ENCODE assay signal across 10 cellular contexts in the genomic region with DNA sequence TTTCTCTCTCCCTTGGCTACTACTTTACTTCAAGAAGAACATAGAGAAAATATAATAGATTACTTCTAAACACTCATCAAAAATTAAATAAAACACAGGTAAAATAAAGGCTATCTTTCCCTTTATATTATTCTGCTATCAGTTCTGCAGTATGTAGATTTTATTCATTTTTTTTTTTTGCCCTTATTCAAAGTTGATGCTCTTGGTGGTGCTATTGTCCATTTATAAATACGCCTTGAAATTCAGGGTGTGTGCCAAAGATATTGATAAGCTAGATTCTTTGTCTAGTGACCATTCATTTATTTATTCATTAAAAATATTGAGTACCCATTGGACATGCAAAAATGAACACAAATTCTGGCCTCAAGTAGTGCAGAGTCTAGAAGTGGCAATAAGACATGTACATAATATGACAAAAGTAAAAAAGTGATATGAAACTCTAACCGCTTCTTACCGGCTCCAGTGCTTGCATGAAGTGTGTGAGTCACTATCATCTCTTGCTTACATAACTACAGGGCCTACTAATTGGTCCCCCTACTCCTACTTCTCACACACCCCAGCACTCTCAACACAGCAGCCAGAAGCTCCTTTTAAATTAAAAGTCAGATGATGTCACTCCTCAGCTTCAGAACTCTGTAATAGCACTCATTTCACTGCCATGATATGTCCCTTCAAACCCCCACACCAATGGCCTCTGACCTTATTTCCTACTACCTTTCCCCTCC.
A peak's percentile ranks its signal among the peaks of the same experiment; 100 is the strongest.
DNase-seq lines count a peak whose midpoint lies in the region; ATAC-seq, FAIRE-seq and TF ChIP-seq lines count a peak whose summit lies in the region.
"Had no signal": no experiment of that assay in that cellular context is flagged by ENCODE, and none has a peak within 500 bp of the region (broad histone marks: within the 10 kb centered on the region; RNA-seq: fewer than 3 reads in every experiment).

No MANE protein-coding gene starts in this region.

- no peak for TF ChIP-seq CTCF in astrocyte (IDR thresholded peaks at IDR 0.05; ENCODE audit: insufficient read depth, low read depth, low read length)
- no peak for TF ChIP-seq CTCF in HepG2 (CRISPR knock-in tag; IDR thresholded peaks at IDR 0.05)

- no peaks in the 10 kb centered on the region for H3K9me3 Mint-ChIP-seq in astrocyte (ENCODE audit: unreplicated experiment)
- no peaks in the 10 kb centered on the region for H3K9me3 Mint-ChIP-seq in activated naive CD4-positive, alpha-beta T cell treated with anti-CD3 and anti-CD28 coated beads for 36 hours
- H3K9me3 Mint-ChIP-seq in activated T-helper 17 cell treated with anti-CD3 and anti-CD28 coated beads, Interleukin-2, amount 50 U/mL, for 72 hours: no peaks in the 10 kb centered on the region

- H3K9ac ChIP-seq in astrocyte (ENCODE audit: low read length) (no peak overlapping the region), HepG2 (ENCODE audit: insufficient read depth, low read depth, low read length) (no peak overlapping the region)

- peak; percentile 81 for ATAC-seq in GM21423 (IDR thresholded peaks at IDR 0.05; ENCODE audit: unreplicated experiment)
- ATAC-seq in HG03457 (IDR thresholded peaks at IDR 0.05; ENCODE audit: unreplicated experiment): peak; percentile 86
- ATAC-seq in HepG2: no peak
- no peak for ATAC-seq in activated T-helper 17 cell treated with anti-CD3 and anti-CD28 coated beads, Interleukin-2, amount 50 U/mL, for 72 hours (replicated peaks)

- H3K4me3 ChIP-seq in astrocyte (ENCODE audit: insufficient read depth, low read depth, low read length) (no peak overlapping the region), HepG2 (replicated peaks in 1 of 3; ENCODE audit: insufficient read depth in 1 of 3, low read depth in 2 of 3, low read length in 3 of 3) (no peak overlapping the region)
- H3K4me3 ChIP-seq: right lobe of liver had no signal

- TF ChIP-seq RAD21 in HepG2 (CRISPR knock-in tag; IDR thresholded peaks at IDR 0.05): no peak

- H3K27me3 Mint-ChIP-seq in astrocyte (ENCODE audit: low read depth, unreplicated experiment): no peaks in the 10 kb centered on the region
- peaks cover 8% of the 10 kb centered on the region for H3K27me3 Mint-ChIP-seq in activated naive CD4-positive, alpha-beta T cell treated with anti-CD3 and anti-CD28 coated beads for 36 hours (ENCODE audit: low read depth)
- H3K27me3 Mint-ChIP-seq in activated T-helper 17 cell treated with anti-CD3 and anti-CD28 coated beads, Interleukin-2, amount 50 U/mL, for 72 hours: peaks cover 15% of the 10 kb centered on the region

- H3K79me2 ChIP-seq in astrocyte (ENCODE audit: insufficient read depth, low read length) (no peaks in the 10 kb centered on the region), HepG2 (ENCODE audit: insufficient read depth, low read length) (no peaks in the 10 kb centered on the region)

- intact Hi-C loops in HepG2 (cut with micrococcal nuclease; ENCODE audit: unreplicated experiment): loop anchor here (5.0 kb wide), 2 partner anchors 207 to 402 kb away; a partner anchor contains a TSS
- intact Hi-C loops in activated naive CD4-positive, alpha-beta T cell treated with anti-CD3 and anti-CD28 coated beads for 36 hours (cut with micrococcal nuclease): no loop called here

- no peak overlapping the region for H3K27ac Mint-ChIP-seq in astrocyte (ENCODE audit: unreplicated experiment)
- H3K27ac Mint-ChIP-seq in activated naive CD4-positive, alpha-beta T cell treated with anti-CD3 and anti-CD28 coated beads for 36 hours: no peak overlapping the region
- no peak overlapping the region for H3K27ac Mint-ChIP-seq in activated T-helper 17 cell treated with anti-CD3 and anti-CD28 coated beads, Interleukin-2, amount 50 U/mL, for 72 hours

- WGBS in HepG2 (ENCODE audit: low lambda C conversion rate): 25% methylated on average over 3 of the region's 3 CpGs

- POLR2A ChIA-PET in HepG2 (lab: Yijun Ruan, JAX): no interaction called here

- no peak overlapping the region for H3K27ac ChIP-seq in astrocyte (ENCODE audit: low read depth, low read length)
- no peak overlapping the region for H3K27ac ChIP-seq in HepG2 (ENCODE audit: extremely low read length, insufficient read depth, low read length)
- H3K27ac ChIP-seq: right lobe of liver had no signal

- H3K4me1 ChIP-seq in astrocyte (ENCODE audit: insufficient read depth, low read length): no peaks in the 10 kb centered on the region
- H3K4me1 ChIP-seq in HepG2 (ENCODE audit: insufficient read depth, low read length): no peaks in the 10 kb centered on the region

- H3K4me2 ChIP-seq in astrocyte (ENCODE audit: low read length) (no peak overlapping the region), HepG2 (ENCODE audit: low read depth, low read length) (no peak overlapping the region)

- TF ChIP-seq EP300 in HepG2 (IDR thresholded peaks at IDR 0.05; ENCODE audit: low read depth in 2 of 2, low read length in 2 of 2) (no peak), HepG2 (CRISPR knock-in tag; IDR thresholded peaks at IDR 0.05; ENCODE audit: borderline replicate concordance) (no peak)

- H3K27me3 ChIP-seq in astrocyte (ENCODE audit: insufficient read depth, low read length): no peaks in the 10 kb centered on the region
- H3K27me3 ChIP-seq in HepG2 (ENCODE audit: control insufficient read depth in 1 of 2, insufficient read depth in 2 of 2, low read length in 2 of 2): no peaks in the 10 kb centered on the region
- H3K27me3 ChIP-seq: right lobe of liver had no signal

- H3K4me3 Mint-ChIP-seq in astrocyte (ENCODE audit: unreplicated experiment): no peak overlapping the region
- H3K4me3 Mint-ChIP-seq in activated naive CD4-positive, alpha-beta T cell treated with anti-CD3 and anti-CD28 coated beads for 36 hours: no peak overlapping the region
- no peak overlapping the region for H3K4me3 Mint-ChIP-seq in activated T-helper 17 cell treated with anti-CD3 and anti-CD28 coated beads, Interleukin-2, amount 50 U/mL, for 72 hours

- CTCF ChIA-PET in HepG2 (lab: Yijun Ruan, JAX; ENCODE audit: low intra/inter-chr PET ratio, low total read pairs): interaction anchor here (1.2 to 1.8 kb wide), 2 partner anchors 318 to 544 kb away, joined by 3 to 12 read pairs; no protein-coding TSS in a partner anchor
- CTCF ChIA-PET in activated naive CD4-positive, alpha-beta T cell treated with anti-CD3 and anti-CD28 coated beads for 36 hours (lab: Charles Lee): interaction anchor here (2.1 kb wide), 1 partner anchor 541 kb away, joined by 12 read pairs; no protein-coding TSS in a partner anchor

- H3K9me3 ChIP-seq in astrocyte (ENCODE audit: insufficient read depth, low read depth, low read length) (no peaks in the 10 kb centered on the region), HepG2 (ENCODE audit: low read length) (no peaks in the 10 kb centered on the region)
- H3K9me3 ChIP-seq: right lobe of liver had no signal

- H4K20me1 ChIP-seq in astrocyte (ENCODE audit: insufficient read depth, low read length): no peaks in the 10 kb centered on the region
- no peaks in the 10 kb centered on the region for H4K20me1 ChIP-seq in HepG2 (ENCODE audit: insufficient read depth, low read length)

- H2AFZ ChIP-seq in astrocyte (ENCODE audit: low read depth, low read length): no peak overlapping the region
- no peak overlapping the region for H2AFZ ChIP-seq in HepG2 (ENCODE audit: low read length)

- H3K36me3 Mint-ChIP-seq in astrocyte (ENCODE audit: low read depth, unreplicated experiment): no peaks in the 10 kb centered on the region
- no peaks in the 10 kb centered on the region for H3K36me3 Mint-ChIP-seq in activated naive CD4-positive, alpha-beta T cell treated with anti-CD3 and anti-CD28 coated beads for 36 hours (ENCODE audit: low read depth)
- H3K36me3 Mint-ChIP-seq in activated T-helper 17 cell treated with anti-CD3 and anti-CD28 coated beads, Interleukin-2, amount 50 U/mL, for 72 hours (ENCODE audit: low read depth): no peaks in the 10 kb centered on the region

- no peak for TF ChIP-seq POLR2A in HepG2 (IDR thresholded peaks at IDR 0.05; ENCODE audit: insufficient read depth in 1 of 2, low read depth in 2 of 2, low read length in 2 of 2)

- in situ Hi-C loops in HepG2 (cut with HindIII; ENCODE audit: extremely low pct_ligation_motif_present, low pct_unique_long_range_greater_than_20kb): loop anchor here (5.0 to 10.0 kb wide), 3 partner anchors 317 to 695 kb away; no protein-coding TSS in a partner anchor

- FAIRE-seq in astrocyte (lab: Jason Lieb, UNC): no peak
- FAIRE-seq in HepG2 (lab: Jason Lieb, UNC): no peak
- FAIRE-seq: endothelial cell of umbilical vein had no signal

- H3K4me1 Mint-ChIP-seq in astrocyte (ENCODE audit: low read depth, unreplicated experiment): peaks cover 12% of the 10 kb centered on the region
- no peaks in the 10 kb centered on the region for H3K4me1 Mint-ChIP-seq in activated naive CD4-positive, alpha-beta T cell treated with anti-CD3 and anti-CD28 coated beads for 36 hours (ENCODE audit: low read depth)
- no peaks in the 10 kb centered on the region for H3K4me1 Mint-ChIP-seq in activated T-helper 17 cell treated with anti-CD3 and anti-CD28 coated beads, Interleukin-2, amount 50 U/mL, for 72 hours

- BruUV-seq in HepG2 (replicated peaks; lab: Mats Ljungman, UMichigan): no TSS peak

- H3K36me3 ChIP-seq in astrocyte (ENCODE audit: insufficient read depth, low read length): no peaks in the 10 kb centered on the region
- H3K36me3 ChIP-seq in HepG2 (replicated peaks in 1 of 2; ENCODE audit: control insufficient read depth in 1 of 2, insufficient read depth in 2 of 2, low read length in 2 of 2): no peaks in the 10 kb centered on the region
- H3K36me3 ChIP-seq: right lobe of liver had no signal

- DNase-seq in ELR (ENCODE audit: low read depth) (peak; percentile 44), astrocyte (ENCODE audit: low read depth) (peak; percentile 51), HepG2 (ENCODE audit: low spot score) (no peak), HK-2 (ENCODE audit: unreplicated experiment) (no peak)
- no peak for DNase-seq in activated naive CD4-positive, alpha-beta T cell treated with anti-CD3 and anti-CD28 coated beads for 36 hours
- DNase-seq: right lobe of liver had no signal

TF ChIP-seq in HepG2, 621 proteins besides CTCF, POLR2A, EP300 and RAD21 (continues in another document):
- no peak for TF ChIP-seq ZKSCAN1 (IDR thresholded peaks at IDR 0.05; ENCODE audit: low read length)
- no peak for TF ChIP-seq PHF21A (CRISPR knock-in tag; IDR thresholded peaks at IDR 0.05)
- no peak for TF ChIP-seq FOXO1 (CRISPR knock-in tag; IDR thresholded peaks at IDR 0.05)
- TF ChIP-seq ZNF614 (CRISPR knock-in tag; IDR thresholded peaks at IDR 0.05; ENCODE audit: borderline replicate concordance): no peak
- no peak for TF ChIP-seq FOSL1 (CRISPR knock-in tag; IDR thresholded peaks at IDR 0.05; ENCODE audit: borderline replicate concordance)

Comparison
In these comparisons a context has a peak if more than half of its experiments do, and no peak if none do; other contexts are left out.
1. DNase-seq: peak in ELR (single experiment) and astrocyte (single experiment); none in HepG2 (single experiment), activated naive CD4-positive, alpha-beta T cell treated with anti-CD3 and anti-CD28 coated beads for 36 hours (single experiment) and HK-2 (single experiment).
2. ATAC-seq: peak in GM21423 (single experiment) and HG03457 (single experiment); none in HepG2 (single experiment) and activated T-helper 17 cell treated with anti-CD3 and anti-CD28 coated beads, Interleukin-2, amount 50 U/mL, for 72 hours (single experiment).